15 cellular contexts compared by ENCODE assay signal in genomic region chr14:84927096-84927910, GRCh38.
DNase-seq lines count a peak whose midpoint lies in the region; ATAC-seq, FAIRE-seq and TF ChIP-seq lines count a peak whose summit lies in the region.
"Had no signal": no experiment of that assay in that cellular context is flagged by ENCODE, and none has a peak within 500 bp of the region (broad histone marks: within the 10 kb centered on the region; RNA-seq: fewer than 3 reads in every experiment).

No MANE protein-coding gene starts in this region.

- FAIRE-seq in pancreas (lab: Jason Lieb, UNC), result no peak

- peak; percentile 84 to 96 (median 90) for ATAC-seq in pancreas
- ATAC-seq in GM18520 (IDR thresholded peaks at IDR 0.05; ENCODE audit: unreplicated experiment), result no peak
- ATAC-seq: activated CD8-positive, alpha-beta T cell treated with anti-CD3 and anti-CD28 coated beads for 36 hours; activated naive CD8-positive, alpha-beta T cell treated with anti-CD3 and anti-CD28 coated beads, Interleukin-2, amount 50 U/mL, for 24 hours had no signal

- intact Hi-C loops in pancreas (cut with DNase I), result no loop called here

- peaks cover 0 to 7% (median 0%) of the 10 kb centered on the region in 3 donors for H3K4me1 ChIP-seq in pancreas

- no peaks in the 10 kb centered on the region for H3K9me3 ChIP-seq in pancreas
- H3K9me3 ChIP-seq: gastrocnemius medialis, left ventricle myocardium inferior had no signal

- 36 to 37% methylated on average over 6 of the region's 6 CpGs for WGBS in pancreas, 2 donors

- no peaks in the 10 kb centered on the region for H3K27me3 ChIP-seq in pancreas
- H3K27me3 ChIP-seq: gastrocnemius medialis had no signal

- H3K27ac ChIP-seq in pancreas, result no peak overlapping the region
- H3K27ac ChIP-seq: C4-2B, gastrocnemius medialis, left ventricle myocardium inferior, VCaP had no signal

- peak in 2 of 3 experiments; percentile 36 to 59 for DNase-seq in NCI-H1417 (lab: John Stamatoyannopoulos, UW)
- DNase-seq in NCI-H1417 treated with DMSO at 0.1 percent for 48 hours (lab: John Stamatoyannopoulos, UW), result no peak
- DNase-seq in NCI-H2107 treated with DMSO at 0.1 percent for 48 hours (lab: John Stamatoyannopoulos, UW; ENCODE audit: unreplicated experiment), result peak; percentile 77
- peak; percentile 2 to 6 for DNase-seq in cardiac fibroblast (ENCODE audit: low read depth in 2 of 2)
- no peak for DNase-seq in pancreas
- no peak for DNase-seq in ecto neural progenitor cell (ENCODE audit: low spot score)
- no peak for DNase-seq in germinal center (ENCODE audit: low spot score)
- DNase-seq: activated CD8-positive, alpha-beta T cell treated with anti-CD3 and anti-CD28 coated beads for 36 hours; activated naive CD8-positive, alpha-beta T cell treated with anti-CD3 and anti-CD28 coated beads, Interleukin-2, amount 50 U/mL, for 24 hours; gastrocnemius medialis; left ventricle myocardium inferior; T-helper 1 cell had no signal

- H3K4me3 ChIP-seq in cardiac fibroblast (replicated peaks in 1 of 2; ENCODE audit: low read depth in 2 of 2, low read length in 2 of 2), result no peak overlapping the region
- peak overlapping the region in 1 of 4 donors; percentile 2 for H3K4me3 ChIP-seq in pancreas
- H3K4me3 ChIP-seq: gastrocnemius medialis, left ventricle myocardium inferior had no signal

- TF ChIP-seq CTCF in cardiac fibroblast (IDR thresholded peaks at IDR 0.05; ENCODE audit: low read depth, low read length) (no peak), pancreas (IDR thresholded peaks at IDR 0.05) (no peak)

- no peaks in the 10 kb centered on the region for H3K36me3 ChIP-seq in pancreas
- H3K36me3 ChIP-seq: gastrocnemius medialis, left ventricle myocardium inferior had no signal

Comparison
In these comparisons a context has a peak if more than half of its experiments do, and no peak if none do; other contexts are left out.
1. DNase-seq: peak in NCI-H1417 (2 of 3), NCI-H2107 treated with DMSO at 0.1 percent for 48 hours (single experiment) and cardiac fibroblast (2 of 2); none in NCI-H1417 treated with DMSO at 0.1 percent for 48 hours (single experiment), pancreas (0 of 6), ecto neural progenitor cell (single experiment) and germinal center (single experiment).